ENCODE assay signal across 18 cellular contexts in genomic region chr13:23447927-23448326, GRCh38. TPM values are rescaled to one million over a fixed set of nuclear protein-coding genes. Genes with fewer than 3 reads are reported as not detected.
A peak's percentile ranks its signal among the peaks of the same experiment; 100 is the strongest.
DNase-seq lines count a peak whose midpoint lies in the region; ATAC-seq and TF ChIP-seq lines count a peak whose summit lies in the region.
"Had no signal": no experiment of that assay in that cellular context is flagged by ENCODE, and none has a peak within 500 bp of the region (broad histone marks: within the 10 kb centered on the region; RNA-seq: fewer than 3 reads in every experiment).

No MANE protein-coding gene starts in this region.

- CTCF ChIA-PET in IMR-90 (lab: Yijun Ruan, JAX) = no interaction called here

- H4K8ac ChIP-seq in IMR-90 (ENCODE audit: low read depth in 2 of 2, low read length in 2 of 2) = peak overlapping the region; percentile 42 to 54; a peak in 3 of 4 replicates

- dilution Hi-C loops in IMR-90 (cut with HindIII; ENCODE audit: low sequenced_read_pairs, unreplicated experiment) = no loop called here

- H3K4ac ChIP-seq in IMR-90 (ENCODE audit: low read depth, low read length) = peak overlapping the region; percentile 41; the same call in 1 of the 2 replicates

- peak overlapping the region; percentile 53; the same call in 1 of the 2 replicates for H3K23ac ChIP-seq in IMR-90 (ENCODE audit: low read depth, low read length)

- H3K4me1 ChIP-seq in IMR-90 (ENCODE audit: control insufficient read depth, insufficient read depth, low read length) (peaks cover 4% of the 10 kb centered on the region; the same call in 1 of the 2 replicates), left lung (no peaks in the 10 kb centered on the region), body of pancreas (no peaks in the 10 kb centered on the region)
- H3K4me1 ChIP-seq: Peyer's patch, prostate gland had no signal

- peak overlapping the region; percentile 97 for H2BK120ac ChIP-seq in IMR-90 (ENCODE audit: low read depth, low read length)

- no peak overlapping the region for H3K4me2 ChIP-seq in IMR-90 (ENCODE audit: low read depth, low read length)
- H3K4me2 ChIP-seq: BLaER1 treated with 17β-estradiol and CSF1 and Interleukin-3, amounts not matched to agents 10 nM and 100 nM had no signal

- peak overlapping the region; percentile 7 for H2AFZ ChIP-seq in IMR-90 (replicated peaks; ENCODE audit: low read length, poor library complexity)

- H2BK5ac ChIP-seq in IMR-90 (ENCODE audit: low read depth, low read length, poor library complexity, severe bottlenecking) = peak overlapping the region; percentile 56

- H3K56ac ChIP-seq in IMR-90 (ENCODE audit: extremely low read depth, insufficient read depth, low read length) = peak overlapping the region; percentile 39; the same call in 1 of the 2 replicates

- H3K9me3 Mint-ChIP-seq in brain = peaks cover 0 to 3% (median 0%) of the 10 kb centered on the region in 5 experiments
- H3K9me3 Mint-ChIP-seq: dendritic cell treated with granulocyte-macrophage colony-stimulating factor and Interleukin-4, amounts not matched to agents 40 ng/mL and 50 ng/mL, for 4 days; T-helper 1 cell treated with Interleukin-12 subunit alpha and Interleukin-12 subunit beta and Interleukin-4 antibody, amounts not matched to agents 30 μg/mL and 1 μg/mL, for 36 hours had no signal

- H3K9me1 ChIP-seq in IMR-90 (ENCODE audit: insufficient read depth, low read length) = peaks cover 4% of the 10 kb centered on the region

- peak overlapping the region; percentile 83 for H3K27ac ChIP-seq in IMR-90 (ENCODE audit: insufficient read depth, low read length)
- no peak overlapping the region for H3K27ac ChIP-seq in left lung
- H3K27ac ChIP-seq in body of pancreas = no peak overlapping the region
- H3K27ac ChIP-seq: BLaER1 treated with 17β-estradiol and CSF1 and Interleukin-3, amounts not matched to agents 10 nM and 100 nM; Peyer's patch; prostate gland had no signal

- in situ Hi-C loops in IMR-90 (cut with MboI; ENCODE audit: low sequenced_read_pairs) = no loop called here

- no peaks in the 10 kb centered on the region for H3K9me3 ChIP-seq in IMR-90 (ENCODE audit: control insufficient read depth, insufficient read depth, low read length)
- H3K9me3 ChIP-seq in left lung = no peaks in the 10 kb centered on the region
- H3K9me3 ChIP-seq in body of pancreas = no peaks in the 10 kb centered on the region
- H3K9me3 ChIP-seq: esophagus squamous epithelium, Peyer's patch, prostate gland had no signal

- H2BK20ac ChIP-seq in IMR-90 (ENCODE audit: low read depth, low read length) = peak overlapping the region; percentile 72; the same call in 1 of the 2 replicates

- 15% methylated on average over 2 of the region's 3 CpGs; no CpG with 5 or more reads in 1 of the 2 experiments for WGBS in IMR-90 (ENCODE audit: extremely low coverage in 2 of 2, insufficient read length in 1 of 2), 2 experiments
- WGBS in body of pancreas, 2 donors = 73 to 93% methylated on average over 3 of the region's 3 CpGs

- TF ChIP-seq RAD21 in IMR-90 (IDR thresholded peaks at IDR 0.05; ENCODE audit: low read length) = no peak

- no peaks in the 10 kb centered on the region for H4K20me1 ChIP-seq in IMR-90 (ENCODE audit: insufficient read depth, low read length)
- H4K20me1 ChIP-seq: BLaER1 treated with 17β-estradiol and CSF1 and Interleukin-3, amounts not matched to agents 10 nM and 100 nM had no signal

- H3K18ac ChIP-seq in IMR-90 (ENCODE audit: low read depth, low read length) = peak overlapping the region; percentile 82

- TF ChIP-seq CTCF in IMR-90 (conservative IDR thresholded peaks at IDR 0.05; ENCODE audit: low read depth, low read length) = no peak
- TF ChIP-seq CTCF in brain (conservative IDR thresholded peaks at IDR 0.05) = no peak
- no peak for TF ChIP-seq CTCF in left lung (IDR thresholded peaks at IDR 0.05)
- TF ChIP-seq CTCF in body of pancreas (IDR thresholded peaks at IDR 0.05) = no peak

- no peak overlapping the region for H2AK9ac ChIP-seq in IMR-90 (replicated peaks; ENCODE audit: low read depth, low read length, poor library complexity)

- ATAC-seq in IMR-90 (ENCODE audit: low read depth) (peak; percentile 96), left lung (peak; percentile 52), body of pancreas (no peak)

- H3K4me3 Mint-ChIP-seq in brain = no peak overlapping the region
- H3K4me3 Mint-ChIP-seq: dendritic cell treated with granulocyte-macrophage colony-stimulating factor and Interleukin-4, amounts not matched to agents 40 ng/mL and 50 ng/mL, for 4 days; T-helper 1 cell treated with Interleukin-12 subunit alpha and Interleukin-12 subunit beta and Interleukin-4 antibody, amounts not matched to agents 30 μg/mL and 1 μg/mL, for 36 hours had no signal

- no peaks in the 10 kb centered on the region for H3K36me3 ChIP-seq in IMR-90 (ENCODE audit: control insufficient read depth, insufficient read depth, low read length)
- no peaks in the 10 kb centered on the region for H3K36me3 ChIP-seq in left lung
- H3K36me3 ChIP-seq in body of pancreas (replicated peaks in 1 of 2; ENCODE audit: insufficient read depth in 1 of 2, low read depth in 2 of 2) = no peaks in the 10 kb centered on the region
- H3K36me3 ChIP-seq: BLaER1 treated with 17β-estradiol and CSF1 and Interleukin-3, amounts not matched to agents 10 nM and 100 nM; esophagus squamous epithelium; Peyer's patch; prostate gland had no signal

- peak overlapping the region; percentile 42; the same call in 1 of the 2 replicates for H2AK5ac ChIP-seq in IMR-90 (ENCODE audit: low read depth, low read length)

- H3K27ac Mint-ChIP-seq in brain = peak overlapping the region in 3 of 5 experiments; percentile 33 to 87 (median 81)
- H3K27ac Mint-ChIP-seq: dendritic cell treated with granulocyte-macrophage colony-stimulating factor and Interleukin-4, amounts not matched to agents 40 ng/mL and 50 ng/mL, for 4 days; T-helper 1 cell treated with Interleukin-12 subunit alpha and Interleukin-12 subunit beta and Interleukin-4 antibody, amounts not matched to agents 30 μg/mL and 1 μg/mL, for 36 hours had no signal

- H3K27me3 ChIP-seq in IMR-90 (ENCODE audit: control insufficient read depth, insufficient read depth, low read length) = no peaks in the 10 kb centered on the region
- H3K27me3 ChIP-seq in left lung = no peaks in the 10 kb centered on the region
- H3K27me3 ChIP-seq in body of pancreas = no peaks in the 10 kb centered on the region
- H3K27me3 ChIP-seq: BLaER1 treated with 17β-estradiol and CSF1 and Interleukin-3, amounts not matched to agents 10 nM and 100 nM; esophagus squamous epithelium; Peyer's patch had no signal

- intact Hi-C loops in IMR-90 (cut with micrococcal nuclease) (loop anchor here (1.0 to 5.0 kb wide), 2 partner anchors 17 to 71 kb away; no protein-coding TSS in a partner anchor), left lung (cut with DNase I) (no loop called here), body of pancreas (cut with DNase I) (no loop called here)

- no peak overlapping the region for H4K91ac ChIP-seq in IMR-90 (ENCODE audit: insufficient read depth, low read depth, low read length)

- POLR2A ChIA-PET in IMR-90 (lab: Charles Lee; ENCODE audit: unreplicated experiment) = no interaction called here

- peak; percentile 55 for DNase-seq in AG20443 (ENCODE audit: low spot score)
- DNase-seq in IMR-90 = peak; percentile 96
- DNase-seq in left lung = no peak
- DNase-seq in SKM-1 treated with dmso at 0.1 percent for 144 hours (lab: John Stamatoyannopoulos, UW; ENCODE audit: unreplicated experiment) = no peak
- no peak for DNase-seq in GM19238 (ENCODE audit: insufficient read length, low spot score)
- no peak for DNase-seq in foreskin melanocyte
- DNase-seq in body of pancreas = no peak
- DNase-seq: activated CD4-positive, alpha-beta T cell treated with anti-CD3 and anti-CD28 coated beads for 1 hour; activated T-cell treated with anti-CD3 and anti-CD28 coated beads, Interleukin-2, amount 50 U/mL, for 1 hour; esophagus squamous epithelium; NCI-H1092 treated with DMSO at 0.1 percent for 48 hours; NCI-H510A; Peyer's patch had no signal

- H4K5ac ChIP-seq in IMR-90 (ENCODE audit: low read depth, low read length) = peak overlapping the region; percentile 77

- no peak overlapping the region for H3K4me3 ChIP-seq in IMR-90 (ENCODE audit: insufficient read depth, low read depth, low read length)
- no peak overlapping the region for H3K4me3 ChIP-seq in left lung
- no peak overlapping the region for H3K4me3 ChIP-seq in body of pancreas
- H3K4me3 ChIP-seq: BLaER1 treated with 17β-estradiol and CSF1 and Interleukin-3, amounts not matched to agents 10 nM and 100 nM; esophagus squamous epithelium; Peyer's patch; prostate gland had no signal

- no peaks in the 10 kb centered on the region for H3K36me3 Mint-ChIP-seq in brain

- no peak for TF ChIP-seq POLR2A in IMR-90 (IDR thresholded peaks at IDR 0.05; ENCODE audit: low read depth, low read length)
- TF ChIP-seq POLR2A in body of pancreas (IDR thresholded peaks at IDR 0.05) = no peak

- H3K9ac ChIP-seq in IMR-90 (ENCODE audit: low read depth, low read length) = no peak overlapping the region; the same call in 1 of the 2 replicates
- H3K9ac ChIP-seq: BLaER1 treated with 17β-estradiol and CSF1 and Interleukin-3, amounts not matched to agents 10 nM and 100 nM had no signal

- peak overlapping the region; percentile 82; the same call in 1 of the 3 replicates for H2BK15ac ChIP-seq in IMR-90 (ENCODE audit: low read depth, low read length)

- no peaks in the 10 kb centered on the region for H3K79me1 ChIP-seq in IMR-90 (ENCODE audit: low read depth in 1 of 2, low read length in 2 of 2)

- H3K27me3 Mint-ChIP-seq in brain = peaks cover 6% of the 10 kb centered on the region
- H3K27me3 Mint-ChIP-seq: dendritic cell treated with granulocyte-macrophage colony-stimulating factor and Interleukin-4, amounts not matched to agents 40 ng/mL and 50 ng/mL, for 4 days had no signal

- peak overlapping the region; percentile 77 for H3K14ac ChIP-seq in IMR-90 (replicated peaks; ENCODE audit: low read depth, low read length)

- H3K4me1 Mint-ChIP-seq in brain = peaks cover 41% of the 10 kb centered on the region

- BruUV-seq in IMR-90 (replicated peaks; lab: Mats Ljungman, UMichigan) = no TSS peak

TF ChIP-seq in IMR-90, 13 proteins besides CTCF, POLR2A, EP300 and RAD21 (continues in another document):
- peak; percentile 11; the same call in 1 of the 2 replicates for TF ChIP-seq NFE2L2 (IDR thresholded peaks at IDR 0.05; ENCODE audit: low read depth, low read length)
- TF ChIP-seq USF2 (IDR thresholded peaks at IDR 0.05; ENCODE audit: low read depth, low read length) = no peak

RNA-seq across cellular contexts. Expression of gene SACS, which starts 14.4 kb away (rescaled TPM):
- total RNA-seq in IMR-90 (2012; rRNA removed) (121 and 174 TPM in 2 replicates), left lung (10 to 100 TPM; 10.9 to 11.5 TPM), body of pancreas (10 to 100 TPM in 1 of 2 donors, 1 to 10 TPM in 1; 8.6 to 10.5 TPM)
- polyA plus RNA-seq in IMR-90 (2012; rRNA removed) (12.1 and 14.7 TPM in 2 replicates), brain (ENCODE audit: insufficient read depth, low read depth, low replicate concordance) (1.8 TPM)
- polyA plus RNA-seq in IMR-90 (2012; cell fraction: cytosol; rRNA removed) = 5.2 and 9.7 TPM in 2 replicates
- polyA plus RNA-seq in IMR-90 (2012; cell fraction: nucleus; rRNA removed; ENCODE audit: low replicate concordance) = 12.1 and 25.9 TPM in 2 replicates

Comparison
In these comparisons a context has a peak if more than half of its experiments do, and no peak if none do; other contexts are left out.
1. DNase-seq: peak in AG20443 (single experiment) and IMR-90 (single experiment); none in left lung (0 of 2), SKM-1 treated with dmso at 0.1 percent for 144 hours (single experiment), GM19238 (single experiment), foreskin melanocyte (single experiment) and body of pancreas (0 of 4).